8 cellular contexts compared by ENCODE assay signal in genomic region chr1:16155537-16156410, GRCh38. TPM values are rescaled to one million over a fixed set of nuclear protein-coding genes. Genes with fewer than 3 reads are reported as not detected.
DNase-seq lines count a peak whose midpoint lies in the region; ATAC-seq and TF ChIP-seq lines count a peak whose summit lies in the region.

EPHA2 (minus strand) TSS chr1:16156069; CDS start chr1:16155932, 137 bp downstream.

- no peaks in the 10 kb centered on the region for H3K36me3 Mint-ChIP-seq in activated T-cell treated with anti-CD3 and anti-CD28 coated beads, Interleukin-2, amount 50 U/mL, for 4 hours (ENCODE audit: insufficient read depth)

- H3K36me3 ChIP-seq in BLaER1 (no peaks in the 10 kb centered on the region), muscle layer of duodenum (ENCODE audit: control insufficient read depth in 1 of 2, insufficient read depth in 2 of 2, low read length in 2 of 2) (no peaks in the 10 kb centered on the region)

- H3K9ac ChIP-seq in BLaER1 = no peak within 1 kb of the TSS

- no peak for TF ChIP-seq CTCF in fibroblast of the aortic adventitia (IDR thresholded peaks at IDR 0.05; ENCODE audit: insufficient read depth, low read length)

- peaks cover 8% of the 10 kb centered on the region for H3K27me3 Mint-ChIP-seq in activated T-cell treated with anti-CD3 and anti-CD28 coated beads, Interleukin-2, amount 50 U/mL, for 4 hours (ENCODE audit: low read depth)

- H3K4me3 ChIP-seq in BLaER1 (peak within 1 kb of the TSS; percentile 63), fibroblast of the aortic adventitia (ENCODE audit: low read depth, low read length) (peak within 1 kb of the TSS; percentile 81), muscle layer of duodenum (ENCODE audit: low read depth in 1 of 2, low read length in 2 of 2) (peak within 1 kb of the TSS; percentile 68 to 81)

- peaks cover 42% of the 10 kb centered on the region for H3K4me1 Mint-ChIP-seq in activated T-cell treated with anti-CD3 and anti-CD28 coated beads, Interleukin-2, amount 50 U/mL, for 4 hours (ENCODE audit: low read depth)

- H3K4me2 ChIP-seq in BLaER1 = peak within 1 kb of the TSS; percentile 78

- H3K27me3 ChIP-seq in BLaER1 (peaks cover 54% of the 10 kb centered on the region), muscle layer of duodenum (ENCODE audit: low read depth, low read length) (no peaks in the 10 kb centered on the region)

- peaks cover 70% of the 10 kb centered on the region for H4K20me1 ChIP-seq in BLaER1

- H3K4me1 ChIP-seq in BLaER1 = peaks cover 94% of the 10 kb centered on the region
- peaks cover 10 to 29% of the 10 kb centered on the region in 2 donors for H3K4me1 ChIP-seq in muscle layer of duodenum (ENCODE audit: control insufficient read depth in 1 of 2, insufficient read depth in 2 of 2, low read length in 2 of 2)

- H3K9me3 Mint-ChIP-seq in activated T-cell treated with anti-CD3 and anti-CD28 coated beads, Interleukin-2, amount 50 U/mL, for 4 hours = no peaks in the 10 kb centered on the region

- H3K9me3 ChIP-seq in BLaER1 (no peaks in the 10 kb centered on the region), muscle layer of duodenum (ENCODE audit: control insufficient read depth in 1 of 2, low read length in 2 of 2) (no peaks in the 10 kb centered on the region)

- H3K27ac ChIP-seq in BLaER1 = no peak within 1 kb of the TSS
- peak within 1 kb of the TSS; percentile 51 for H3K27ac ChIP-seq in muscle layer of duodenum (ENCODE audit: low read length)

- peak; percentile 91 for DNase-seq in HK-2 (ENCODE audit: unreplicated experiment)
- DNase-seq in activated T-cell treated with anti-CD3 and anti-CD28 coated beads, Interleukin-2, amount 50 U/mL, for 4 hours = no peak
- DNase-seq in fibroblast of the aortic adventitia (ENCODE audit: low read depth) = peak; percentile 73

- peak within 1 kb of the TSS; percentile 68 for H3K4me3 Mint-ChIP-seq in activated T-cell treated with anti-CD3 and anti-CD28 coated beads, Interleukin-2, amount 50 U/mL, for 4 hours

- peak; percentile 18 to 30 for ATAC-seq in activated T-cell treated with anti-CD3 and anti-CD28 coated beads, Interleukin-2, amount 50 U/mL, for 4 hours
- ATAC-seq in HG02885 (IDR thresholded peaks at IDR 0.05; ENCODE audit: poor library complexity, unreplicated experiment) (no peak), GM18519 (IDR thresholded peaks at IDR 0.05; ENCODE audit: low FRiP score, unreplicated experiment) (no peak), HG03520 (IDR thresholded peaks at IDR 0.05; ENCODE audit: unreplicated experiment) (no peak)

RNA-seq across cellular contexts. Expression of gene EPHA2, which starts in this region (rescaled TPM):
- under 1 TPM; 0.29 to 0.35 (median 0.33) TPM for total RNA-seq in activated T-cell treated with anti-CD3 and anti-CD28 coated beads, Interleukin-2, amount 50 U/mL, for 4 hours
- total RNA-seq in fibroblast of the aortic adventitia (ENCODE audit: low replicate concordance) = 7.8 and 7.9 TPM in 2 replicates

Comparison
In these comparisons a context has a peak if more than half of its experiments do, and no peak if none do; other contexts are left out.
1. Peak in ATAC-seq in activated T-cell treated with anti-CD3 and anti-CD28 coated beads, Interleukin-2, amount 50 U/mL, for 4 hours; RNA of the gene not detected or under 1 TPM.